In the genomic region with DNA sequence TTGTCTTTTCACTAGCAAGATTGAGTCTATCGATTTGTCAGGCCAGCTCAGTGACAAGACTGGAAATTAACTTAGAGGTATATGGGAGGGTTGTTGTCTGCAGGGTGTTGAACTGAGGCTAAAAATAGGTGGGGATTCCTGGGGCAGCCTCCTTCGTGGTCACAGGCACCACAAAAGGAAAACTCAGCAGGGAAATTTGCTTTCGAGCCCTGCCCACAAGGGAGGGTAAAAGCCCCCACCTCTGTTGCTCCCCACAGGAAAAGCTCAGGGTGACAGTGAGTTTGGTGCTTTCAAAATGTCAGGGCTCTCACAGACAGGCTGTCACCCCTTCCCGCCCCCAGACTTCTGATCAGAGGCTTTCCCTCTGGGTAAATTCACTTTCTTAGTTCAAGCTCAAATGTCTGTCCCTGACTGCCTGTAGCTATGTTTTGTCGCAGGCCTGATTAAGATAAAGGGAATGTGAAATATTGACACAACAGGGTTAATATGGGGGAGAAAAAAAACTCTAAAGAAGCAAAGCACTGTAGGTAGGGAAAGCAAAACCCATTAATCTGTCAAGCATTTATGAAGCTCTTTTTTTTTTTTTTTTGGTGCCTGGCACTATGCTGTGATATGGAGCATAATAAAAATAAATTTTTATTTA, we compare ENCODE assay signal across 8 cellular contexts.
DNase-seq lines count a peak whose midpoint lies in the region; ATAC-seq and TF ChIP-seq lines count a peak whose summit lies in the region.

No MANE protein-coding gene starts in this region.

- DNase-seq in activated CD8-positive, alpha-beta memory T cell treated with anti-CD3 and anti-CD28 coated beads, Interleukin-2, amount 50 U/mL, for 4 hours = peak; percentile 79
- DNase-seq in stimulated activated CD4-positive, alpha-beta T cell treated with anti-CD3 and anti-CD28 coated beads, Interleukin-12 subunit alpha, Interleukin-12 subunit beta, amount 100 ng/mL, for 48 hours (ENCODE audit: low read depth in 2 of 3, low spot score in 1 of 3) = peak; percentile 60 to 71 (median 67)
- DNase-seq in anterior cingulate cortex (lab: John Stamatoyannopoulos, UW) = no peak
- DNase-seq in HK-2 (ENCODE audit: unreplicated experiment) = no peak
- DNase-seq in COLO668 (lab: John Stamatoyannopoulos, UW; ENCODE audit: unreplicated experiment) = no peak
- DNase-seq in GM13977 (ENCODE audit: low spot score) = no peak

- TF ChIP-seq CTCF in GM13977 (IDR thresholded peaks at IDR 0.05; ENCODE audit: extremely low read depth, insufficient read depth, missing control alignments) = no peak

- in situ Hi-C loops in GM13977 (cut with MboI; ENCODE audit: low pct_unique_long_range_greater_than_20kb, low sequenced_read_pairs, unreplicated experiment) = loop anchor here (10.0 to 25.0 kb wide), 2 partner anchors 201 to 754 kb away; no protein-coding TSS in a partner anchor

- peak; percentile 53 for ATAC-seq in GM19025 (IDR thresholded peaks at IDR 0.05; ENCODE audit: low read depth, unreplicated experiment)
- ATAC-seq in HG03064 (IDR thresholded peaks at IDR 0.05; ENCODE audit: low read depth, unreplicated experiment) = peak; percentile 46

Comparison
In these comparisons a context has a peak if more than half of its experiments do, and no peak if none do; other contexts are left out.
1. DNase-seq: peak in activated CD8-positive, alpha-beta memory T cell treated with anti-CD3 and anti-CD28 coated beads, Interleukin-2, amount 50 U/mL, for 4 hours (single experiment) and stimulated activated CD4-positive, alpha-beta T cell treated with anti-CD3 and anti-CD28 coated beads, Interleukin-12 subunit alpha, Interleukin-12 subunit beta, amount 100 ng/mL, for 48 hours (3 of 3); none in anterior cingulate cortex (0 of 58), HK-2 (single experiment), COLO668 (single experiment) and GM13977 (single experiment).